ENCODE assay signal across 1 cellular context in the genomic region with DNA sequence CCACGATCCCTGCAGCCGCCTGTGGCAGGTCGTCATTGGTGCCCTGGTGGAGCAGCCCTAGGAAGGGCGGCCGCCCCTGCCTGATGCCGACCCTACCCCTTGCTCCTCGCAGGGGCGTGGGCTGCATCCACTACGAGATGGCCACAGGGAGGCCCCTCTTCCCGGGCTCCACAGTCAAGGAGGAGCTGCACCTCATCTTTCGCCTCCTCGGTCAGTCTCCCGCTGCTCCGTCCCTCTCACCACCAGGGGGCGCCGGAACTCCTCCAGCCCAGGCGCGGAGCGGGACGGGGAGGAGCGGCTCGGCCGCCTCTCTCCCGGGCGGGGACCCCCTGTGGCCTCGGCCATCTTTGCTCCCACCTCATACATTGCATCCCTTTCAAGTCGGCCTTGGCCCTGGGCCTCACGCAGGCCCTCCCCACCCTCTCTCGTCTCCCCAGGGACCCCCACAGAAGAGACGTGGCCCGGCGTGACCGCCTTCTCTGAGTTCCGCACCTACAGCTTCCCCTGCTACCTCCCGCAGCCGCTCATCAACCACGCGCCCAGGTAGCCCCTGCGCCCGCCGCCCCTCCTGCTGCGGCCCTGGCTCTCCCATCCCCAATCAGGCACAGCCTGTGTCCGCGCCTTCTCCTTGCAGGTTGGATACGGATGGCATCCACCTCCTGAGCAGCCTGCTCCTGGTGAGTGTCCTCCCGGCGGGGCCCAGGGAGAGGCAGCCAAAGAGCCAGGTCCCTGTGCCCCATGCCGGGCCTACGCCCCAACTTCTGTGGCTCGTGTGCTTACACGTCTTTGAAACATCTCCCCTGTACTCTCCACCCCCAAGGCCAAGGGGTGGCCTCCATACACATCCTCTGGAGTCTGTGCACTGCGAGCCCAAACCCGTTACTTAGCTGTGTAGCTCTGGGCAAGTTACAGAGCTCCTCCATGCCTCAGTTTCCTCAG.
A peak's percentile ranks its signal among the peaks of the same experiment; 100 is the strongest.
TF ChIP-seq lines count a peak whose summit lies in the region.

No MANE protein-coding gene starts in this region.

TF ChIP-seq in HEK293, 187 proteins besides CTCF, POLR2A, EP300 and RAD21 (continued from another document and continues in another):
- TF ChIP-seq, protein P1, sequence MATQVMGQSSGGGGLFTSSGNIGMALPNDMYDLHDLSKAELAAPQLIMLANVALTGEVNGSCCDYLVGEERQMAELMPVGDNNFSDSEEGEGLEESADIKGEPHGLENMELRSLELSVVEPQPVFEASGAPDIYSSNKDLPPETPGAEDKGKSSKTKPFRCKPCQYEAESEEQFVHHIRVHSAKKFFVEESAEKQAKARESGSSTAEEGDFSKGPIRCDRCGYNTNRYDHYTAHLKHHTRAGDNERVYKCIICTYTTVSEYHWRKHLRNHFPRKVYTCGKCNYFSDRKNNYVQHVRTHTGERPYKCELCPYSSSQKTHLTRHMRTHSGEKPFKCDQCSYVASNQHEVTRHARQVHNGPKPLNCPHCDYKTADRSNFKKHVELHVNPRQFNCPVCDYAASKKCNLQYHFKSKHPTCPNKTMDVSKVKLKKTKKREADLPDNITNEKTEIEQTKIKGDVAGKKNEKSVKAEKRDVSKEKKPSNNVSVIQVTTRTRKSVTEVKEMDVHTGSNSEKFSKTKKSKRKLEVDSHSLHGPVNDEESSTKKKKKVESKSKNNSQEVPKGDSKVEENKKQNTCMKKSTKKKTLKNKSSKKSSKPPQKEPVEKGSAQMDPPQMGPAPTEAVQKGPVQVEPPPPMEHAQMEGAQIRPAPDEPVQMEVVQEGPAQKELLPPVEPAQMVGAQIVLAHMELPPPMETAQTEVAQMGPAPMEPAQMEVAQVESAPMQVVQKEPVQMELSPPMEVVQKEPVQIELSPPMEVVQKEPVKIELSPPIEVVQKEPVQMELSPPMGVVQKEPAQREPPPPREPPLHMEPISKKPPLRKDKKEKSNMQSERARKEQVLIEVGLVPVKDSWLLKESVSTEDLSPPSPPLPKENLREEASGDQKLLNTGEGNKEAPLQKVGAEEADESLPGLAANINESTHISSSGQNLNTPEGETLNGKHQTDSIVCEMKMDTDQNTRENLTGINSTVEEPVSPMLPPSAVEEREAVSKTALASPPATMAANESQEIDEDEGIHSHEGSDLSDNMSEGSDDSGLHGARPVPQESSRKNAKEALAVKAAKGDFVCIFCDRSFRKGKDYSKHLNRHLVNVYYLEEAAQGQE (tag by site-specific recombination; IDR thresholded peaks at IDR 0.05) = no peak
- TF ChIP-seq ZNF169 (tag by site-specific recombination; IDR thresholded peaks at IDR 0.05) = no peak
- TF ChIP-seq, protein P2, sequence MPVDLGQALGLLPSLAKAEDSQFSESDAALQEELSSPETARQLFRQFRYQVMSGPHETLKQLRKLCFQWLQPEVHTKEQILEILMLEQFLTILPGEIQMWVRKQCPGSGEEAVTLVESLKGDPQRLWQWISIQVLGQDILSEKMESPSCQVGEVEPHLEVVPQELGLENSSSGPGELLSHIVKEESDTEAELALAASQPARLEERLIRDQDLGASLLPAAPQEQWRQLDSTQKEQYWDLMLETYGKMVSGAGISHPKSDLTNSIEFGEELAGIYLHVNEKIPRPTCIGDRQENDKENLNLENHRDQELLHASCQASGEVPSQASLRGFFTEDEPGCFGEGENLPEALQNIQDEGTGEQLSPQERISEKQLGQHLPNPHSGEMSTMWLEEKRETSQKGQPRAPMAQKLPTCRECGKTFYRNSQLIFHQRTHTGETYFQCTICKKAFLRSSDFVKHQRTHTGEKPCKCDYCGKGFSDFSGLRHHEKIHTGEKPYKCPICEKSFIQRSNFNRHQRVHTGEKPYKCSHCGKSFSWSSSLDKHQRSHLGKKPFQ (tag by site-specific recombination; IDR thresholded peaks at IDR 0.05) = no peak
- TF ChIP-seq ZNF558 (tag by site-specific recombination; IDR thresholded peaks at IDR 0.05) = no peak
- TF ChIP-seq ZNF121 (tag by site-specific recombination; IDR thresholded peaks at IDR 0.05) = no peak
- no peak for TF ChIP-seq ZFP69B (tag by site-specific recombination; IDR thresholded peaks at IDR 0.05)
- TF ChIP-seq GFI1B (tag by site-specific recombination; IDR thresholded peaks at IDR 0.05) = no peak
- no peak for TF ChIP-seq ZNF350 (tag by site-specific recombination; IDR thresholded peaks at IDR 0.05)
- no peak for TF ChIP-seq ZNF510 (tag by site-specific recombination; IDR thresholded peaks at IDR 0.05; ENCODE audit: insufficient replicate concordance)
- TF ChIP-seq ZNF114 (tag by site-specific recombination; IDR thresholded peaks at IDR 0.05) = no peak
- no peak for TF ChIP-seq ZNF571 (tag by site-specific recombination; IDR thresholded peaks at IDR 0.05)
- TF ChIP-seq ZNF626 (tag by site-specific recombination; IDR thresholded peaks at IDR 0.05) = no peak
- TF ChIP-seq ZNF549 (tag by site-specific recombination; IDR thresholded peaks at IDR 0.05) = no peak
- no peak for TF ChIP-seq ZNF157 (tag by site-specific recombination; IDR thresholded peaks at IDR 0.05)
- TF ChIP-seq, protein P3, sequence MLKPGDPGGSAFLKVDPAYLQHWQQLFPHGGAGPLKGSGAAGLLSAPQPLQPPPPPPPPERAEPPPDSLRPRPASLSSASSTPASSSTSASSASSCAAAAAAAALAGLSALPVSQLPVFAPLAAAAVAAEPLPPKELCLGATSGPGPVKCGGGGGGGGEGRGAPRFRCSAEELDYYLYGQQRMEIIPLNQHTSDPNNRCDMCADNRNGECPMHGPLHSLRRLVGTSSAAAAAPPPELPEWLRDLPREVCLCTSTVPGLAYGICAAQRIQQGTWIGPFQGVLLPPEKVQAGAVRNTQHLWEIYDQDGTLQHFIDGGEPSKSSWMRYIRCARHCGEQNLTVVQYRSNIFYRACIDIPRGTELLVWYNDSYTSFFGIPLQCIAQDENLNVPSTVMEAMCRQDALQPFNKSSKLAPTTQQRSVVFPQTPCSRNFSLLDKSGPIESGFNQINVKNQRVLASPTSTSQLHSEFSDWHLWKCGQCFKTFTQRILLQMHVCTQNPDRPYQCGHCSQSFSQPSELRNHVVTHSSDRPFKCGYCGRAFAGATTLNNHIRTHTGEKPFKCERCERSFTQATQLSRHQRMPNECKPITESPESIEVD (tag by site-specific recombination; IDR thresholded peaks at IDR 0.05) = no peak
- TF ChIP-seq, protein P4, sequence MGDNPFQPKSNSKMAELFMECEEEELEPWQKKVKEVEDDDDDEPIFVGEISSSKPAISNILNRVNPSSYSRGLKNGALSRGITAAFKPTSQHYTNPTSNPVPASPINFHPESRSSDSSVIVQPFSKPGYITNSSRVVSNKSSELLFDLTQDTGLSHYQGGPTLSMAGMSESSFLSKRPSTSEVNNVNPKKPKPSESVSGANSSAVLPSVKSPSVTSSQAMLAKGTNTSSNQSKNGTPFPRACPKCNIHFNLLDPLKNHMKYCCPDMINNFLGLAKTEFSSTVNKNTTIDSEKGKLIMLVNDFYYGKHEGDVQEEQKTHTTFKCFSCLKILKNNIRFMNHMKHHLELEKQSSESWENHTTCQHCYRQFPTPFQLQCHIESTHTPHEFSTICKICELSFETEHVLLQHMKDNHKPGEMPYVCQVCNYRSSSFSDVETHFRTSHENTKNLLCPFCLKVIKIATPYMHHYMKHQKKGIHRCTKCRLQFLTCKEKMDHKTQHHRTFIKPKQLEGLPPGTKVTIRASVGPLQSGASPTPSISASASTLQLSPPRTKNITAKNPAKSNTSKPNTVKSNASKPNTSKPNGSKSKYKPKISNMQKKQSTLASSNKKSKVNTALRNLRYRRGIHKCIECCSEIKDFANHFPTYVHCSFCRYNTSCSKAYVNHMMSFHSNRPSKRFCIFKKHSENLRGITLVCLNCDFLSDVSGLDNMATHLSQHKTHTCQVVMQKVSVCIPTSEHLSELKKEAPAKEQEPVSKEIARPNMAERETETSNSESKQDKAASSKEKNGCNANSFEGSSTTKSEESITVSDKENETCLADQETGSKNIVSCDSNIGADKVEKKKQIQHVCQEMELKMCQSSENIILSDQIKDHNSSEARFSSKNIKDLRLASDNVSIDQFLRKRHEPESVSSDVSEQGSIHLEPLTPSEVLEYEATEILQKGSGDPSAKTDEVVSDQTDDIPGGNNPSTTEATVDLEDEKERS (tag by site-specific recombination; IDR thresholded peaks at IDR 0.05) = no peak
- TF ChIP-seq MEIS1 (CRISPR knock-in tag; IDR thresholded peaks at IDR 0.05; ENCODE audit: borderline replicate concordance) = no peak
- TF ChIP-seq ZSCAN16 (tag by site-specific recombination; IDR thresholded peaks at IDR 0.05) = 0 out of 2 replicates have a peak, but pooled peaks have one; percentile 11
- TF ChIP-seq ZNF48 (tag by site-specific recombination; IDR thresholded peaks at IDR 0.05) = no peak
- TF ChIP-seq ZNF621 (tag by site-specific recombination; IDR thresholded peaks at IDR 0.05) = no peak
- TF ChIP-seq, protein P5, sequence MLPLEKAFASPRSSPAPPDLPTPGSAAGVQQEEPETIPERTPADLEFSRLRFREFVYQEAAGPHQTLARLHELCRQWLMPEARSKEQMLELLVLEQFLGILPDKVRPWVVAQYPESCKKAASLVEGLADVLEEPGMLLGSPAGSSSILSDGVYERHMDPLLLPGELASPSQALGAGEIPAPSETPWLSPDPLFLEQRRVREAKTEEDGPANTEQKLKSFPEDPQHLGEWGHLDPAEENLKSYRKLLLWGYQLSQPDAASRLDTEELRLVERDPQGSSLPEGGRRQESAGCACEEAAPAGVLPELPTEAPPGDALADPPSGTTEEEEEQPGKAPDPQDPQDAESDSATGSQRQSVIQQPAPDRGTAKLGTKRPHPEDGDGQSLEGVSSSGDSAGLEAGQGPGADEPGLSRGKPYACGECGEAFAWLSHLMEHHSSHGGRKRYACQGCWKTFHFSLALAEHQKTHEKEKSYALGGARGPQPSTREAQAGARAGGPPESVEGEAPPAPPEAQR (tag by site-specific recombination; IDR thresholded peaks at IDR 0.05) = no peak
- TF ChIP-seq ZNF292 (tag by site-specific recombination; IDR thresholded peaks at IDR 0.05; ENCODE audit: borderline replicate concordance, low read depth) = no peak
- peak; percentile 64 for TF ChIP-seq ZBTB17 (tag by site-specific recombination; IDR thresholded peaks at IDR 0.05)
- no peak for TF ChIP-seq SP2 (tag by site-specific recombination; IDR thresholded peaks at IDR 0.05)
- TF ChIP-seq FEZF1 (tag by site-specific recombination; IDR thresholded peaks at IDR 0.05) = no peak
- TF ChIP-seq, protein P6, sequence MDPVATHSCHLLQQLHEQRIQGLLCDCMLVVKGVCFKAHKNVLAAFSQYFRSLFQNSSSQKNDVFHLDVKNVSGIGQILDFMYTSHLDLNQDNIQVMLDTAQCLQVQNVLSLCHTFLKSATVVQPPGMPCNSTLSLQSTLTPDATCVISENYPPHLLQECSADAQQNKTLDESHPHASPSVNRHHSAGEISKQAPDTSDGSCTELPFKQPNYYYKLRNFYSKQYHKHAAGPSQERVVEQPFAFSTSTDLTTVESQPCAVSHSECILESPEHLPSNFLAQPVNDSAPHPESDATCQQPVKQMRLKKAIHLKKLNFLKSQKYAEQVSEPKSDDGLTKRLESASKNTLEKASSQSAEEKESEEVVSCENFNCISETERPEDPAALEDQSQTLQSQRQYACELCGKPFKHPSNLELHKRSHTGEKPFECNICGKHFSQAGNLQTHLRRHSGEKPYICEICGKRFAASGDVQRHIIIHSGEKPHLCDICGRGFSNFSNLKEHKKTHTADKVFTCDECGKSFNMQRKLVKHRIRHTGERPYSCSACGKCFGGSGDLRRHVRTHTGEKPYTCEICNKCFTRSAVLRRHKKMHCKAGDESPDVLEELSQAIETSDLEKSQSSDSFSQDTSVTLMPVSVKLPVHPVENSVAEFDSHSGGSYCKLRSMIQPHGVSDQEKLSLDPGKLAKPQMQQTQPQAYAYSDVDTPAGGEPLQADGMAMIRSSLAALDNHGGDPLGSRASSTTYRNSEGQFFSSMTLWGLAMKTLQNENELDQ (tag by site-specific recombination; IDR thresholded peaks at IDR 0.05; ENCODE audit: low read depth) = no peak
- TF ChIP-seq ZNF677 (tag by site-specific recombination; IDR thresholded peaks at IDR 0.05) = no peak
- TF ChIP-seq ZNF473 (tag by site-specific recombination; IDR thresholded peaks at IDR 0.05) = no peak
- no peak for TF ChIP-seq IKZF3 (tag by site-specific recombination; IDR thresholded peaks at IDR 0.05)
- TF ChIP-seq, protein P7, sequence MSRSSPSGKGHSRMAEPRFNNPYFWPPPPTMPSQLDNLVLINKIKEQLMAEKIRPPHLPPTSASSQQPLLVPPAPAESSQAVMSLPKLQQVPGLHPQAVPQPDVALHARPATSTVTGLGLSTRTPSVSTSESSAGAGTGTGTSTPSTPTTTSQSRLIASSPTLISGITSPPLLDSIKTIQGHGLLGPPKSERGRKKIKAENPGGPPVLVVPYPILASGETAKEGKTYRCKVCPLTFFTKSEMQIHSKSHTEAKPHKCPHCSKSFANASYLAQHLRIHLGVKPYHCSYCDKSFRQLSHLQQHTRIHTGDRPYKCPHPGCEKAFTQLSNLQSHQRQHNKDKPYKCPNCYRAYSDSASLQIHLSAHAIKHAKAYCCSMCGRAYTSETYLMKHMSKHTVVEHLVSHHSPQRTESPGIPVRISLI (tag by site-specific recombination; IDR thresholded peaks at IDR 0.05) = no peak
- TF ChIP-seq, protein P8, sequence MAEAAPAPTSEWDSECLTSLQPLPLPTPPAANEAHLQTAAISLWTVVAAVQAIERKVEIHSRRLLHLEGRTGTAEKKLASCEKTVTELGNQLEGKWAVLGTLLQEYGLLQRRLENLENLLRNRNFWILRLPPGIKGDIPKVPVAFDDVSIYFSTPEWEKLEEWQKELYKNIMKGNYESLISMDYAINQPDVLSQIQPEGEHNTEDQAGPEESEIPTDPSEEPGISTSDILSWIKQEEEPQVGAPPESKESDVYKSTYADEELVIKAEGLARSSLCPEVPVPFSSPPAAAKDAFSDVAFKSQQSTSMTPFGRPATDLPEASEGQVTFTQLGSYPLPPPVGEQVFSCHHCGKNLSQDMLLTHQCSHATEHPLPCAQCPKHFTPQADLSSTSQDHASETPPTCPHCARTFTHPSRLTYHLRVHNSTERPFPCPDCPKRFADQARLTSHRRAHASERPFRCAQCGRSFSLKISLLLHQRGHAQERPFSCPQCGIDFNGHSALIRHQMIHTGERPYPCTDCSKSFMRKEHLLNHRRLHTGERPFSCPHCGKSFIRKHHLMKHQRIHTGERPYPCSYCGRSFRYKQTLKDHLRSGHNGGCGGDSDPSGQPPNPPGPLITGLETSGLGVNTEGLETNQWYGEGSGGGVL (tag by site-specific recombination; IDR thresholded peaks at IDR 0.05) = no peak
- no peak for TF ChIP-seq REPIN1 (tag by site-specific recombination; IDR thresholded peaks at IDR 0.05; ENCODE audit: low read depth)
- TF ChIP-seq ZNF768 (tag by site-specific recombination; IDR thresholded peaks at IDR 0.05) = no peak
- no peak for TF ChIP-seq ZNF426 (tag by site-specific recombination; IDR thresholded peaks at IDR 0.05)
- no peak for TF ChIP-seq ZBTB1 (tag by site-specific recombination; IDR thresholded peaks at IDR 0.05)
- TF ChIP-seq, protein P9, sequence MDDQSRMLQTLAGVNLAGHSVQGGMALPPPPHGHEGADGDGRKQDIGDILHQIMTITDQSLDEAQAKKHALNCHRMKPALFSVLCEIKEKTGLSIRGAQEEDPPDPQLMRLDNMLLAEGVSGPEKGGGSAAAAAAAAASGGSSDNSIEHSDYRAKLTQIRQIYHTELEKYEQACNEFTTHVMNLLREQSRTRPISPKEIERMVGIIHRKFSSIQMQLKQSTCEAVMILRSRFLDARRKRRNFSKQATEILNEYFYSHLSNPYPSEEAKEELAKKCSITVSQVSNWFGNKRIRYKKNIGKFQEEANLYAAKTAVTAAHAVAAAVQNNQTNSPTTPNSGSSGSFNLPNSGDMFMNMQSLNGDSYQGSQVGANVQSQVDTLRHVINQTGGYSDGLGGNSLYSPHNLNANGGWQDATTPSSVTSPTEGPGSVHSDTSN (CRISPR knock-in tag; IDR thresholded peaks at IDR 0.05) = no peak
- no peak for TF ChIP-seq HOXD13 (CRISPR knock-in tag; IDR thresholded peaks at IDR 0.05; ENCODE audit: borderline replicate concordance)
